8 cellular contexts compared by ENCODE assay signal in the genomic region with DNA sequence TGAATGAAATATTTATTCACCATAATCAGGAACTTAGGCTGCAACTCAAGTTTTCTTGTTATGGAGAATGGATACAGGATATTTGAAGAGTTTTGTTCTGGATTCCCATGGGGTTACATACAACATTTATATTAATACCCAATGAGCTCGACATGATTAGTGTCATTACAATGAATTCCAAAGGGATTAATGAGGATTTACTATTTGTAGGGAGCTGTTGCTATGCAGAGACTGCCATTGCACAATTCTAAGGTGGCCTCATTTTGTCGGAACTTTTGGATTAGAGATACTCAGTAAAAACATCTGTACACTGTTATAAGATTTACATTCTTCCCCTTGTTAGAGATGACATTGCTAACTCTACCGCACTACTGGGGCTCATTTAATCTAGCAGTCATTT.
"Had no signal": no experiment of that assay in that cellular context is flagged by ENCODE, and none has a peak within 500 bp of the region (broad histone marks: within the 10 kb centered on the region; RNA-seq: fewer than 3 reads in every experiment).

No MANE protein-coding gene starts in this region.

- H3K27ac ChIP-seq: HL-60 had no signal

- H3K4me3 ChIP-seq: GM23338, HAP-1, K562 had no signal

- H3K4me2 ChIP-seq: GM23338 had no signal

- H3K36me3 ChIP-seq: HAP-1 had no signal

- DNase-seq: H7, HFFc6 had no signal

- H3K9me3 ChIP-seq: HAP-1 had no signal

- H3K4me1 ChIP-seq: HAP-1 had no signal

- H2AFZ ChIP-seq: GM23338 had no signal

- ATAC-seq: HCT116, HepG2, K562 had no signal
